8 cellular contexts compared by ENCODE assay signal in the genomic region with DNA sequence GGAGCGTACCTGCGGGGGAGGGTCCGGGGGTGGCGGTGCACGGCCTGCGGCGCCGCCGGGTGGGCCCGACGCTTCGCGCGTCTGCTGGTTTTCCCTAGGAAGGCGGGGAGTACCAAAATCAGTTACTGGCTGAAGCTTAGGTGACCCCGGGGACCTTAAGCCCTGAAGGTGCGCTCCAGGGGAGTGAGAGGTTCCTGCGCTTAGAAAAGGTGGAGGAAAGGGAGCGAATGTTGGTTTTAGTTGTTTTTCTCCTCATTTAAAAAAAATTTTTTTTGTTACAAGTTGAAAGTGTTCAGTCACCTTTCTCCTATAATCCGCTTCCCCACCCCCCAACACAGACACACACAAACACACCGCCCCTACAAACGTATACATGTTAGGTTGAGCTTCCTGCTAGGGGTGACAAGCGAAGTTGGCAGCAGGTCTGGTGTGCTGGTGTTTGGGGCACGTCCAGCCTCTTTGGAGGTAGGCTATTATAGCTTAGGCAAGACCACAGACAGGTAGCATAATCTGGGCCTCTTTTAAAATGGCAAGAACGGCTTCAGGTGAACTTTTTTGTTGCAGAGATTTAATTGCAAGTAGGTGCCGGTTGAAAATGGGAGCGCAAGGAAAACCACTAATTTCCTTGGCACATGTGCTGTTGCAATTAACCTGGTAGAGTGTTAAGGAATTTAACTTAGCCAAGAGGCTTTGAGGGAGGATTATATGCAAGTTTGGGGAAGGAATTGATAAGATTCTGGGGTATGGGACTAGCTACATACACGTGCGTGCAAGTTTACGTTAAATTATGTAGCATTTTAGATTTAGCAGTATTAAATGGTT. TPM values are rescaled to one million over a fixed set of nuclear protein-coding genes. Genes with fewer than 3 reads are reported as not detected.
DNase-seq lines count a peak whose midpoint lies in the region; ATAC-seq, FAIRE-seq and TF ChIP-seq lines count a peak whose summit lies in the region.

No MANE protein-coding gene starts in this region.

- peaks cover 57% of the 10 kb centered on the region for H3K4me1 Mint-ChIP-seq in activated naive CD4-positive, alpha-beta T cell treated with anti-CD3 and anti-CD28 coated beads, Interleukin-2, amount 50 U/mL, for 24 hours

- H3K9me3 ChIP-seq in skeletal muscle satellite cell (replicated peaks; ENCODE audit: low read length), result no peaks in the 10 kb centered on the region

- H3K36me3 Mint-ChIP-seq in activated naive CD4-positive, alpha-beta T cell treated with anti-CD3 and anti-CD28 coated beads, Interleukin-2, amount 50 U/mL, for 24 hours, result no peaks in the 10 kb centered on the region

- H3K27me3 ChIP-seq in skeletal muscle satellite cell (ENCODE audit: control insufficient read depth, insufficient read depth, low read length), result no peaks in the 10 kb centered on the region

- H3K9me3 Mint-ChIP-seq in activated naive CD4-positive, alpha-beta T cell treated with anti-CD3 and anti-CD28 coated beads, Interleukin-2, amount 50 U/mL, for 24 hours, result no peaks in the 10 kb centered on the region

- ATAC-seq in HG02943 (IDR thresholded peaks at IDR 0.05; ENCODE audit: low read depth, unreplicated experiment) (peak; percentile 23), left ventricle myocardium superior (peak; percentile 30)

- H3K4me2 ChIP-seq in skeletal muscle satellite cell (ENCODE audit: low read length), result peak overlapping the region; percentile 89

- H3K4me1 ChIP-seq in skeletal muscle satellite cell (ENCODE audit: control insufficient read depth, insufficient read depth, low read length), result peaks cover 29% of the 10 kb centered on the region

- peak overlapping the region; percentile 97 for H3K4me3 Mint-ChIP-seq in activated naive CD4-positive, alpha-beta T cell treated with anti-CD3 and anti-CD28 coated beads, Interleukin-2, amount 50 U/mL, for 24 hours

- H3K27me3 Mint-ChIP-seq in activated naive CD4-positive, alpha-beta T cell treated with anti-CD3 and anti-CD28 coated beads, Interleukin-2, amount 50 U/mL, for 24 hours, result no peaks in the 10 kb centered on the region

- peak overlapping the region; percentile 97 for H3K27ac Mint-ChIP-seq in activated naive CD4-positive, alpha-beta T cell treated with anti-CD3 and anti-CD28 coated beads, Interleukin-2, amount 50 U/mL, for 24 hours

- H3K4me3 ChIP-seq in GM12875 (ENCODE audit: low read depth, low read length) (peak overlapping the region; percentile 89), skeletal muscle satellite cell (ENCODE audit: low read length) (peak overlapping the region; percentile 77)

- no peak for TF ChIP-seq CTCF in GM12875 (IDR thresholded peaks at IDR 0.05; ENCODE audit: borderline replicate concordance, insufficient read depth, low read depth, low read length)

- intact Hi-C loops in left ventricle myocardium superior (cut with micrococcal nuclease), result no loop called here
- intact Hi-C loops in posterior vena cava (cut with DNase I), result loop anchor here in 1 of 2 donors (10.0 kb wide), 1 partner anchor 114 kb away; no protein-coding TSS in a partner anchor

- H3K9ac ChIP-seq in skeletal muscle satellite cell (ENCODE audit: low read depth, low read length), result peak overlapping the region; percentile 81

- peak; percentile 12 for FAIRE-seq in RCC 7860 (lab: Jason Lieb, UNC)

- H3K36me3 ChIP-seq in skeletal muscle satellite cell (ENCODE audit: insufficient read depth, low read length), result no peaks in the 10 kb centered on the region

- DNase-seq in RCC 7860 (ENCODE audit: low spot score) (peak; percentile 29), left ventricle myocardium superior (peak; percentile 63), posterior vena cava (ENCODE audit: low spot score) (no peak), EL (no peak)

RNA-seq across cellular contexts. Expression of a gene that starts 0.9 kb away (rescaled TPM):
- 117 TPM for total RNA-seq in left ventricle myocardium superior
- 195 and 297 TPM in 2 replicates for total RNA-seq in skeletal muscle satellite cell (2012; rRNA removed)
- total RNA-seq in posterior vena cava, result 100 to 1,000 TPM in 1 of 2 donors, 10 to 100 TPM in 1; 95.0 to 116 TPM

Comparison
In these comparisons a context has a peak if more than half of its experiments do, and no peak if none do; other contexts are left out.
1. DNase-seq: peak in RCC 7860 (single experiment) and left ventricle myocardium superior (single experiment); none in posterior vena cava (single experiment) and EL (single experiment).